8 cellular contexts compared by ENCODE assay signal in the genomic region with DNA sequence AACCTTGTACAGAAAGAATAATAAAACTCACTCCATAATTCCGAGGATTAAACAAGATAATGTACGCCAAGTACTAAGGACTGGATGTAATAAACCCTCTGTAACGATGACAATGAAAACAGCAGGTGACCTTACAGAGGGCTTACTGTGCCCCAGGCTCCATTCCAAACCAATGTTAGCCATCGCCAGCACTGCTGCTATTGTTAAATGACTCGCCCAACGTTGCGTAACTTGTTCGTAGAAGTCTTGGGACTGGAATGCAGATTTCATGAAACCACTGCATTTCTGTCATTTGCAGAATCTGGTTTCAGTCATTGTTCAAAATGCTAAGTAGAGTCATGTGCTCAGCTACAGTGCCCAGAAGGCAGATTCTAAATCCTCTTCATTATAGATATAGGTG. TPM values are rescaled to one million over a fixed set of nuclear protein-coding genes. Genes with fewer than 3 reads are reported as not detected.
A peak's percentile ranks its signal among the peaks of the same experiment; 100 is the strongest.
DNase-seq lines count a peak whose midpoint lies in the region; ATAC-seq and TF ChIP-seq lines count a peak whose summit lies in the region.

No MANE protein-coding gene starts in this region.

- no peak for TF ChIP-seq CTCF in epithelial cell of proximal tubule (conservative IDR thresholded peaks at IDR 0.05; ENCODE audit: low read depth, low read length)
- TF ChIP-seq CTCF in retinal pigment epithelial cell (conservative IDR thresholded peaks at IDR 0.05; ENCODE audit: low read depth, low read length) = no peak

- DNase-seq in NCI-H510A treated with DMSO at 0.1 percent for 48 hours (lab: John Stamatoyannopoulos, UW) (peak; percentile 21), NCI-H510A (lab: John Stamatoyannopoulos, UW) (no peak), NCI-H460 (ENCODE audit: extremely low read depth, low read depth) (peak; percentile 12), epithelial cell of proximal tubule (ENCODE audit: low read depth) (peak; percentile 98), retinal pigment epithelial cell (ENCODE audit: low read depth) (peak; percentile 100), C1 segment of cervical spinal cord (lab: John Stamatoyannopoulos, UW) (no peak), DMS114 treated with DMSO at 0.1 percent for 48 hours (lab: John Stamatoyannopoulos, UW; ENCODE audit: unreplicated experiment) (no peak)

- no peak for ATAC-seq in GM19351 (IDR thresholded peaks at IDR 0.05; ENCODE audit: unreplicated experiment)

- H3K4me3 ChIP-seq in epithelial cell of proximal tubule (ENCODE audit: low read depth, low read length) (no peak overlapping the region), retinal pigment epithelial cell (ENCODE audit: low read length) (peak overlapping the region; percentile 9)

RNA-seq across cellular contexts. Expression of gene STON2, which starts 0.7 kb away (rescaled TPM):
- 0.32 and 0.40 TPM in 2 replicates for total RNA-seq in NCI-H460 (2014; rRNA removed; shearing (Covaris generic))
- polyA plus RNA-seq in NCI-H460 (2014; cell fraction: nucleus; rRNA removed) = 0.14 and 2.3 TPM in 2 replicates
- 3.2 and 6.8 TPM in 2 replicates for total RNA-seq in epithelial cell of proximal tubule

Comparison
In these comparisons a context has a peak if more than half of its experiments do, and no peak if none do; other contexts are left out.
1. DNase-seq: peak in NCI-H510A treated with DMSO at 0.1 percent for 48 hours (single experiment), NCI-H460 (single experiment), epithelial cell of proximal tubule (single experiment) and retinal pigment epithelial cell (single experiment); none in NCI-H510A (single experiment), C1 segment of cervical spinal cord (0 of 14) and DMS114 treated with DMSO at 0.1 percent for 48 hours (single experiment).